10 cellular contexts compared by ENCODE assay signal in genomic region chrX:131792789-131793462, GRCh38.
DNase-seq lines count a peak whose midpoint lies in the region; ATAC-seq, FAIRE-seq and TF ChIP-seq lines count a peak whose summit lies in the region.
"Had no signal": no experiment of that assay in that cellular context is flagged by ENCODE, and none has a peak within 500 bp of the region (broad histone marks: within the 10 kb centered on the region; RNA-seq: fewer than 3 reads in every experiment).

No MANE protein-coding gene starts in this region.

- H3K4me3 ChIP-seq in esophagus squamous epithelium (peak overlapping the region in 2 of 4 donors; percentile 44 to 60), spleen (peak overlapping the region in 5 of 8 donors; percentile 32 to 68 (median 37))
- H3K4me3 ChIP-seq: thoracic aorta had no signal

- H3K4me1 ChIP-seq in esophagus squamous epithelium (peaks cover 0 to 8% (median 0%) of the 10 kb centered on the region in 3 donors), spleen (peaks cover 0 to 5% (median 0%) of the 10 kb centered on the region in 6 donors)

- 42 to 80% methylated on average over 4 to 15 of the region's 15 CpGs for WGBS in esophagus squamous epithelium, 2 donors
- WGBS in spleen, 5 donors: 41 to 95% (median 84%) methylated on average over 14 to 15 of the region's 15 CpGs

- CTCF ChIA-PET in HEK293T (lab: Yijun Ruan, JAX): no interaction called here

- H3K27ac ChIP-seq in esophagus squamous epithelium (peak overlapping the region in 2 of 4 donors; percentile 69 to 83), spleen (peak overlapping the region in 5 of 8 donors; percentile 71 to 89 (median 84))
- H3K27ac ChIP-seq: KMS-11, thoracic aorta had no signal

- H3K9me3 ChIP-seq in esophagus squamous epithelium (no peaks in the 10 kb centered on the region), spleen (no peaks in the 10 kb centered on the region)
- H3K9me3 ChIP-seq: thoracic aorta had no signal

- in situ Hi-C loops in ACHN (cut with HindIII; ENCODE audit: low pct_ligation_motif_present, low pct_unique_long_range_greater_than_20kb, low sequenced_read_pairs): no loop called here

- ATAC-seq in HG03521 (IDR thresholded peaks at IDR 0.05; ENCODE audit: unreplicated experiment): no peak

- peak; percentile 29 for DNase-seq in EL
- peak; percentile 59 for DNase-seq in HEK293T (ENCODE audit: extremely low spot score)
- peak; percentile 15 for DNase-seq in RCC 7860 (ENCODE audit: low spot score)
- DNase-seq in esophagus squamous epithelium (lab: John Stamatoyannopoulos, UW): peak; percentile 41
- peak; percentile 88 for DNase-seq in spleen
- no peak for DNase-seq in ACHN
- no peak for DNase-seq in stimulated activated CD4-positive, alpha-beta T cell treated with anti-CD3 and anti-CD28 coated beads, Interleukin-2, amount 100 ng/mL, for 24 hours

- FAIRE-seq in RCC 7860 (lab: Jason Lieb, UNC): no peak

- no peak for TF ChIP-seq POLR2A in esophagus squamous epithelium (IDR thresholded peaks at IDR 0.05)
- no peak for TF ChIP-seq POLR2A in spleen (IDR thresholded peaks at IDR 0.05)

- POLR2A ChIA-PET in HEK293T (lab: Yijun Ruan, JAX): no interaction called here

- H3K27me3 ChIP-seq in esophagus squamous epithelium (no peaks in the 10 kb centered on the region), spleen (replicated peaks in 1 of 7) (peaks cover 0 to 16% (median 0%) of the 10 kb centered on the region in 7 donors)

- intact Hi-C loops in esophagus squamous epithelium (cut with DNase I) (no loop called here), spleen (cut with DNase I; ENCODE audit: low total_unique reads) (no loop called here)

- TF ChIP-seq CTCF in esophagus squamous epithelium (IDR thresholded peaks at IDR 0.05) (peak in 3 of 6 experiments; percentile 20 to 62 (median 28)), spleen (IDR thresholded peaks at IDR 0.05 in 8 of 11, conservative IDR thresholded peaks at IDR 0.05 in 3 of 11) (peak in 6 of 11 experiments; percentile 24 to 87 (median 52))

- H3K36me3 ChIP-seq in esophagus squamous epithelium (no peaks in the 10 kb centered on the region), spleen (no peaks in the 10 kb centered on the region)
- H3K36me3 ChIP-seq: thoracic aorta had no signal

TF ChIP-seq in HEK293T, 16 proteins besides CTCF, POLR2A, EP300 and RAD21:
- TF ChIP-seq SUZ12 (IDR thresholded peaks at IDR 0.05) (no peak), ZNF384 (IDR thresholded peaks at IDR 0.05) (peak; percentile 100)
TF ChIP-seq in HEK293T: peak in this region for 1.

Comparison
In these comparisons a context has a peak if more than half of its experiments do, and no peak if none do; other contexts are left out.
1. DNase-seq: peak in EL (single experiment), HEK293T (single experiment), RCC 7860 (single experiment), esophagus squamous epithelium (single experiment) and spleen (single experiment); none in ACHN (single experiment) and stimulated activated CD4-positive, alpha-beta T cell treated with anti-CD3 and anti-CD28 coated beads, Interleukin-2, amount 100 ng/mL, for 24 hours (0 of 2).